In the genomic region with DNA sequence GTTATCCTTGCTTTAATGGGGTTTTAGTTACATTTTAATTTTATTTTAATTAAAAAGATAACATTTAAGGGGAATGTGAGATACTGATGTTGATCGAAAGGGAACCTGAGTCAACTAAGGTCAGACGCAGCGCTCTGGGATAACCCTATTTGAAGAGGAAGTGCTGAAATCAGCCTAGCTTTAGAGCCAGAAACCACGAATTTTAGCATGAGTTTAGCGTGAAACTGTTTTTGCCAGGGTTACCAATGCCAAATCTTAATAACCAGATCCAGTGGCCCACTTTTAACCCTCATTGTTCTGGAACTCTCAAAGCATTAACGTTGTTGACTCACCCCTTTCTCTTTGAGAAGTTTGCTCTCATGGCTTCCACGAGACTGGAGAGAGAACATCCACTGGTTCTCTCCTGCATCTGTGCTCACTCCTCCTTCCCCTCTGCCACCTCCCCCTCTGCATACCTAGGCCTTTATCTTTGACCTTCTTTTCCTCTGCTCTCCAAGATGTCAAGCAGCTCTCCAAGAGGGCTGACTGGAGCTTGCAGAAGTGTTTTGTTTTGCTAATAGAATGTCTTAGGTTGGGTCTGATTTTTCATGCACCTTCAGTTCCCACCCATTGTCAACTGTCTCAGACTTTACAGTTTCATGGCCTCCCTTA, we compare ENCODE assay signal across 18 cellular contexts.
DNase-seq lines count a peak whose midpoint lies in the region; ATAC-seq and TF ChIP-seq lines count a peak whose summit lies in the region.
"Had no signal": no experiment of that assay in that cellular context is flagged by ENCODE, and none has a peak within 500 bp of the region (broad histone marks: within the 10 kb centered on the region; RNA-seq: fewer than 3 reads in every experiment).

No MANE protein-coding gene starts in this region.

- intact Hi-C loops in IMR-90 (cut with micrococcal nuclease) = no loop called here
- intact Hi-C loops in Right ventricle myocardium superior (cut with DNase I) = no loop called here
- intact Hi-C loops in left lung (cut with DNase I) = no loop called here

- TF ChIP-seq CTCF in IMR-90 (conservative IDR thresholded peaks at IDR 0.05; ENCODE audit: low read depth, low read length) (no peak), left lung (IDR thresholded peaks at IDR 0.05) (no peak), upper lobe of left lung (IDR thresholded peaks at IDR 0.05) (no peak), progenitor cell of endocrine pancreas (IDR thresholded peaks at IDR 0.05; ENCODE audit: unreplicated experiment) (no peak)

- WGBS in IMR-90 (ENCODE audit: extremely low coverage in 2 of 2, insufficient read length in 1 of 2), 2 experiments = 100% methylated on average over 3 of the region's 7 CpGs; no CpG with 5 or more reads in 1 of the 2 experiments
- 45 to 49% methylated on average over 7 of the region's 7 CpGs for WGBS in upper lobe of left lung, 2 donors

- in situ Hi-C loops in IMR-90 (cut with MboI; ENCODE audit: low sequenced_read_pairs) = loop anchor here (25.0 kb wide), 1 partner anchor 1207 kb away; no protein-coding TSS in a partner anchor

- H3K9me3 ChIP-seq in IMR-90 (ENCODE audit: control insufficient read depth, insufficient read depth, low read length) (no peaks in the 10 kb centered on the region), left lung (no peaks in the 10 kb centered on the region), upper lobe of left lung (no peaks in the 10 kb centered on the region)
- H3K9me3 ChIP-seq: SJSA1 had no signal

- no peak overlapping the region; the same call in 1 of the 2 replicates for H3K4ac ChIP-seq in IMR-90 (ENCODE audit: low read depth, low read length)

- H3K18ac ChIP-seq in IMR-90 (ENCODE audit: low read depth, low read length) = no peak overlapping the region

- H2BK20ac ChIP-seq in IMR-90 (ENCODE audit: low read depth, low read length) = peak overlapping the region; percentile 23; the same call in 1 of the 2 replicates

- no peak for TF ChIP-seq EP300 in upper lobe of left lung (IDR thresholded peaks at IDR 0.05)

- no peak for DNase-seq in IMR-90
- DNase-seq in Right ventricle myocardium superior = no peak
- DNase-seq in left lung = no peak
- no peak for DNase-seq in upper lobe of left lung
- no peak for DNase-seq in activated T-cell treated with anti-CD3 and anti-CD28 coated beads, Interleukin-2, amount 50 U/mL, for 1 hour
- DNase-seq in progenitor cell of endocrine pancreas (ENCODE audit: low spot score, unreplicated experiment) = no peak
- DNase-seq in NCI-H1930 (lab: John Stamatoyannopoulos, UW) = no peak
- DNase-seq: AML-193, DMS79, KBM-7, NCI-H1694 treated with DMSO at 0.1 percent for 48 hours, NCI-H2227 treated with DMSO at 0.1 percent for 48 hours, NCI-H510A treated with DMSO at 0.1 percent for 48 hours, NCI-H82, PC-3 had no signal

- no peaks in the 10 kb centered on the region for H4K20me1 ChIP-seq in IMR-90 (ENCODE audit: insufficient read depth, low read length)

- no peak overlapping the region for H3K4me3 Mint-ChIP-seq in progenitor cell of endocrine pancreas (ENCODE audit: low read depth)

- TF ChIP-seq POLR2A in IMR-90 (IDR thresholded peaks at IDR 0.05; ENCODE audit: low read depth, low read length) (no peak), upper lobe of left lung (IDR thresholded peaks at IDR 0.05) (no peak)

- H2BK5ac ChIP-seq in IMR-90 (ENCODE audit: low read depth, low read length, poor library complexity, severe bottlenecking) = no peak overlapping the region

- H3K4me2 ChIP-seq in IMR-90 (ENCODE audit: low read depth, low read length) = no peak overlapping the region

- POLR2A ChIA-PET in IMR-90 (lab: Charles Lee; ENCODE audit: unreplicated experiment) = no interaction called here

- peak overlapping the region in 1 of 2 experiments; percentile 4; a peak in 1 of 4 replicates for H4K8ac ChIP-seq in IMR-90 (ENCODE audit: low read depth in 2 of 2, low read length in 2 of 2)

- H3K36me3 ChIP-seq in IMR-90 (ENCODE audit: control insufficient read depth, insufficient read depth, low read length) (no peaks in the 10 kb centered on the region), left lung (no peaks in the 10 kb centered on the region), upper lobe of left lung (no peaks in the 10 kb centered on the region)
- H3K36me3 ChIP-seq: SJSA1 had no signal

- H3K27me3 Mint-ChIP-seq in progenitor cell of endocrine pancreas = peaks cover 18% of the 10 kb centered on the region

- H3K9me3 Mint-ChIP-seq in progenitor cell of endocrine pancreas (ENCODE audit: low read depth) = peaks cover 7% of the 10 kb centered on the region

- no peak overlapping the region for H3K9ac ChIP-seq in IMR-90 (ENCODE audit: low read depth, low read length)

- H3K36me3 Mint-ChIP-seq in progenitor cell of endocrine pancreas (ENCODE audit: insufficient read depth) = no peaks in the 10 kb centered on the region

- H3K4me1 Mint-ChIP-seq in progenitor cell of endocrine pancreas (ENCODE audit: low read depth) = peaks cover 2% of the 10 kb centered on the region

- dilution Hi-C loops in IMR-90 (cut with HindIII; ENCODE audit: low sequenced_read_pairs, unreplicated experiment) = no loop called here

- no peak for TF ChIP-seq RAD21 in IMR-90 (IDR thresholded peaks at IDR 0.05; ENCODE audit: low read length)

- peaks cover 4% of the 10 kb centered on the region; the same call in 1 of the 2 replicates for H3K9me1 ChIP-seq in IMR-90 (ENCODE audit: insufficient read depth, low read length)

- H2AK5ac ChIP-seq in IMR-90 (ENCODE audit: low read depth, low read length) = peak overlapping the region; percentile 49; the same call in 1 of the 2 replicates

- H4K5ac ChIP-seq in IMR-90 (ENCODE audit: low read depth, low read length) = no peak overlapping the region

- no peak for ATAC-seq in IMR-90 (ENCODE audit: low read depth)
- ATAC-seq in Right ventricle myocardium superior (ENCODE audit: poor library complexity) = peak; percentile 52
- ATAC-seq in left lung = peak; percentile 82
- peak; percentile 27 to 77 for ATAC-seq in upper lobe of left lung (ENCODE audit: low FRiP score in 2 of 2)
- ATAC-seq: PC-3 had no signal

- H3K14ac ChIP-seq in IMR-90 (replicated peaks; ENCODE audit: low read depth, low read length) = no peak overlapping the region

- no peaks in the 10 kb centered on the region for H3K27me3 ChIP-seq in IMR-90 (ENCODE audit: control insufficient read depth, insufficient read depth, low read length)
- H3K27me3 ChIP-seq in left lung = no peaks in the 10 kb centered on the region
- no peaks in the 10 kb centered on the region for H3K27me3 ChIP-seq in upper lobe of left lung
- H3K27me3 ChIP-seq: SJSA1 had no signal

- peak overlapping the region; percentile 9; the same call in 1 of the 2 replicates for H4K91ac ChIP-seq in IMR-90 (ENCODE audit: insufficient read depth, low read depth, low read length)

- no TSS peak for BruUV-seq in IMR-90 (replicated peaks; lab: Mats Ljungman, UMichigan)

- H3K56ac ChIP-seq in IMR-90 (ENCODE audit: extremely low read depth, insufficient read depth, low read length) = no peak overlapping the region

- no peak overlapping the region for H3K27ac Mint-ChIP-seq in progenitor cell of endocrine pancreas

- H3K4me1 ChIP-seq in IMR-90 (ENCODE audit: control insufficient read depth, insufficient read depth, low read length) (peaks cover 19% of the 10 kb centered on the region), left lung (no peaks in the 10 kb centered on the region), upper lobe of left lung (peaks cover 0 to 16% (median 6%) of the 10 kb centered on the region in 4 donors)

- peak overlapping the region; percentile 75; the same call in 1 of the 3 replicates for H2BK15ac ChIP-seq in IMR-90 (ENCODE audit: low read depth, low read length)

- H3K4me3 ChIP-seq in IMR-90 (ENCODE audit: insufficient read depth, low read depth, low read length) = no peak overlapping the region
- no peak overlapping the region for H3K4me3 ChIP-seq in left lung
- no peak overlapping the region for H3K4me3 ChIP-seq in upper lobe of left lung
- H3K4me3 ChIP-seq: SJSA1 had no signal

- H3K27ac ChIP-seq in IMR-90 (ENCODE audit: insufficient read depth, low read length) (no peak overlapping the region), left lung (peak overlapping the region in 1 of 2 donors; percentile 39), upper lobe of left lung (peak overlapping the region in 3 of 4 donors; percentile 49 to 62 (median 54))
- H3K27ac ChIP-seq: C4-2B, RWPE1, SJSA1 had no signal

- no peak overlapping the region for H3K23ac ChIP-seq in IMR-90 (ENCODE audit: low read depth, low read length)

- CTCF ChIA-PET in IMR-90 (lab: Yijun Ruan, JAX) = interaction anchor here (0.7 kb wide), 1 partner anchor 14 kb away, joined by 3 read pairs; no protein-coding TSS in a partner anchor

- no peaks in the 10 kb centered on the region for H3K79me1 ChIP-seq in IMR-90 (ENCODE audit: low read depth in 1 of 2, low read length in 2 of 2)

- no peak overlapping the region for H2AFZ ChIP-seq in IMR-90 (replicated peaks; ENCODE audit: low read length, poor library complexity)

- H2BK120ac ChIP-seq in IMR-90 (ENCODE audit: low read depth, low read length) = peak overlapping the region; percentile 32

- no peak overlapping the region for H2AK9ac ChIP-seq in IMR-90 (replicated peaks; ENCODE audit: low read depth, low read length, poor library complexity)

TF ChIP-seq in IMR-90, 13 proteins besides CTCF, POLR2A, EP300 and RAD21:
- TF ChIP-seq BHLHE40 (IDR thresholded peaks at IDR 0.05; ENCODE audit: low read depth, low read length) (no peak), FOS (IDR thresholded peaks at IDR 0.05; ENCODE audit: low read depth, low read length) (no peak), MAZ (IDR thresholded peaks at IDR 0.05; ENCODE audit: borderline replicate concordance, low read depth, low read length) (no peak), SMC3 (IDR thresholded peaks at IDR 0.05; ENCODE audit: low read depth, low read length) (no peak), RCOR1 (IDR thresholded peaks at IDR 0.05; ENCODE audit: insufficient replicate concordance, low read length) (no peak)
- TF ChIP-seq, protein P1, sequence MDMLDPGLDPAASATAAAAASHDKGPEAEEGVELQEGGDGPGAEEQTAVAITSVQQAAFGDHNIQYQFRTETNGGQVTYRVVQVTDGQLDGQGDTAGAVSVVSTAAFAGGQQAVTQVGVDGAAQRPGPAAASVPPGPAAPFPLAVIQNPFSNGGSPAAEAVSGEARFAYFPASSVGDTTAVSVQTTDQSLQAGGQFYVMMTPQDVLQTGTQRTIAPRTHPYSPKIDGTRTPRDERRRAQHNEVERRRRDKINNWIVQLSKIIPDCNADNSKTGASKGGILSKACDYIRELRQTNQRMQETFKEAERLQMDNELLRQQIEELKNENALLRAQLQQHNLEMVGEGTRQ (IDR thresholded peaks at IDR 0.05; ENCODE audit: low read depth, low read length) = no peak
